ENCODE assay signal across 35 cellular contexts in genomic region chr6:93806409-93807270, GRCh38.
"Had no signal": no experiment of that assay in that cellular context is flagged by ENCODE, and none has a peak within 500 bp of the region (broad histone marks: within the 10 kb centered on the region; RNA-seq: fewer than 3 reads in every experiment).

No MANE protein-coding gene starts in this region.

- H3K4me1 Mint-ChIP-seq: activated CD4-positive, alpha-beta memory T cell treated with anti-CD3 and anti-CD28 coated beads, Interleukin-2, amount 10 ng/mL, durations not matched to agents 7 days and 5 days; activated CD4-positive, alpha-beta T cell treated with anti-CD3 and anti-CD28 coated beads, Interleukin-2, amount 10 ng/mL, durations not matched to agents 7 days and 5 days; activated naive CD4-positive, alpha-beta T cell treated with anti-CD3 and anti-CD28 coated beads, Interleukin-2, amount 10 ng/mL, durations not matched to agents 7 days and 5 days; activated naive CD8-positive, alpha-beta T cell treated with anti-CD3 and anti-CD28 coated beads, Interleukin-2, amount 10 ng/mL, durations not matched to agents 7 days and 5 days; central memory CD8-positive, alpha-beta T cell; T-helper 17 cell had no signal

- H3K36me3 ChIP-seq: brain microvascular endothelial cell, esophagus squamous epithelium, gastroesophageal sphincter, WERI-Rb-1 had no signal

- H3K4me3 Mint-ChIP-seq: activated CD4-positive, alpha-beta memory T cell treated with anti-CD3 and anti-CD28 coated beads, Interleukin-2, amount 10 ng/mL, durations not matched to agents 7 days and 5 days; activated CD4-positive, alpha-beta T cell treated with anti-CD3 and anti-CD28 coated beads, Interleukin-2, amount 10 ng/mL, durations not matched to agents 7 days and 5 days; activated naive CD4-positive, alpha-beta T cell treated with anti-CD3 and anti-CD28 coated beads, Interleukin-2, amount 10 ng/mL, durations not matched to agents 7 days and 5 days; activated naive CD8-positive, alpha-beta T cell treated with anti-CD3 and anti-CD28 coated beads, Interleukin-2, amount 10 ng/mL, durations not matched to agents 7 days and 5 days; activated T-cell treated with anti-CD3 and anti-CD28 coated beads, Interleukin-2, amount 50 U/mL, for 24 hours; activated T-cell treated with anti-CD3 and anti-CD28 coated beads, Interleukin-2, amount 50 U/mL, for 72 hours; central memory CD8-positive, alpha-beta T cell; effector memory CD8-positive, alpha-beta T cell; T-helper 17 cell; T-helper 2 cell treated with Interferon-gamma antibody and Interleukin-4, amounts not matched to agents 5 μg/mL and 100 μg/mL, for 36 hours had no signal

- DNase-seq: activated CD4-positive, alpha-beta memory T cell treated with anti-CD3 and anti-CD28 coated beads, Interleukin-2, amount 10 ng/mL, durations not matched to agents 7 days and 5 days; activated CD4-positive, alpha-beta T cell treated with anti-CD3 and anti-CD28 coated beads for 1 hour; activated CD4-positive, alpha-beta T cell treated with anti-CD3 and anti-CD28 coated beads for 4 hours; activated CD4-positive, alpha-beta T cell treated with anti-CD3 and anti-CD28 coated beads, Interleukin-2, amount 10 ng/mL, durations not matched to agents 7 days and 5 days; activated CD4-positive, alpha-beta T cell treated with anti-CD3 and anti-CD28 coated beads, Interleukin-2, amount 50 U/mL, for 4 hours; activated CD4-positive, CD25-positive, alpha-beta regulatory T cell; activated CD8-positive, alpha-beta memory T cell treated with anti-CD3 and anti-CD28 coated beads, Interleukin-2, amount 50 U/mL, for 48 hours; activated gamma-delta T cell; activated naive CD4-positive, alpha-beta T cell; activated naive CD4-positive, alpha-beta T cell treated with anti-CD3 and anti-CD28 coated beads, Interleukin-2, amount 10 ng/mL, durations not matched to agents 7 days and 5 days; activated naive CD8-positive, alpha-beta T cell treated with anti-CD3 and anti-CD28 coated beads, Interleukin-2, amount 10 ng/mL, durations not matched to agents 7 days and 5 days; activated T-cell treated with anti-CD3 and anti-CD28 coated beads for 4 hours; activated T-cell treated with anti-CD3 and anti-CD28 coated beads, Interleukin-2, amount 50 U/mL, for 24 hours; activated T-cell treated with anti-CD3 and anti-CD28 coated beads, Interleukin-2, amount 50 U/mL, for 72 hours; amniotic stem cell; anterior cingulate cortex; brain microvascular endothelial cell; cortex of kidney; dermis blood vessel endothelial cell; effector CD4-positive, alpha-beta T cell; effector memory CD8-positive, alpha-beta T cell; esophagus squamous epithelium; foreskin melanocyte; T-helper 1 cell; T-helper 17 cell; T1000; WERI-Rb-1 had no signal

- H3K36me3 Mint-ChIP-seq: activated naive CD4-positive, alpha-beta T cell treated with anti-CD3 and anti-CD28 coated beads, Interleukin-2, amount 10 ng/mL, durations not matched to agents 7 days and 5 days; activated naive CD4-positive, alpha-beta T cell treated with anti-CD3 and anti-CD28 coated beads, Interleukin-2, amount 50 U/mL, for 72 hours; activated naive CD8-positive, alpha-beta T cell treated with anti-CD3 and anti-CD28 coated beads, Interleukin-2, amount 10 ng/mL, durations not matched to agents 7 days and 5 days had no signal

- H3K27ac Mint-ChIP-seq: activated CD4-positive, alpha-beta memory T cell treated with anti-CD3 and anti-CD28 coated beads, Interleukin-2, amount 10 ng/mL, durations not matched to agents 7 days and 5 days; activated CD4-positive, alpha-beta T cell treated with anti-CD3 and anti-CD28 coated beads, Interleukin-2, amount 10 ng/mL, durations not matched to agents 7 days and 5 days; activated naive CD4-positive, alpha-beta T cell treated with anti-CD3 and anti-CD28 coated beads, Interleukin-2, amount 10 ng/mL, durations not matched to agents 7 days and 5 days; activated naive CD4-positive, alpha-beta T cell treated with anti-CD3 and anti-CD28 coated beads, Interleukin-2, amount 50 U/mL, for 72 hours; activated naive CD8-positive, alpha-beta T cell treated with anti-CD3 and anti-CD28 coated beads, Interleukin-2, amount 10 ng/mL, durations not matched to agents 7 days and 5 days; activated T-cell treated with anti-CD3 and anti-CD28 coated beads, Interleukin-2, amount 50 U/mL, for 24 hours; activated T-cell treated with anti-CD3 and anti-CD28 coated beads, Interleukin-2, amount 50 U/mL, for 72 hours; effector memory CD8-positive, alpha-beta T cell; T-helper 17 cell; T-helper 2 cell treated with Interferon-gamma antibody and Interleukin-4, amounts not matched to agents 5 μg/mL and 100 μg/mL, for 36 hours had no signal

- H3K4me1 ChIP-seq: esophagus squamous epithelium, gastroesophageal sphincter had no signal

- H3K4me3 ChIP-seq: esophagus squamous epithelium, gastroesophageal sphincter had no signal

- H3K27me3 ChIP-seq: brain microvascular endothelial cell, esophagus squamous epithelium, gastroesophageal sphincter had no signal

- H3K27me3 Mint-ChIP-seq: activated CD4-positive, alpha-beta memory T cell treated with anti-CD3 and anti-CD28 coated beads, Interleukin-2, amount 10 ng/mL, durations not matched to agents 7 days and 5 days; activated CD4-positive, alpha-beta T cell treated with anti-CD3 and anti-CD28 coated beads, Interleukin-2, amount 10 ng/mL, durations not matched to agents 7 days and 5 days; activated naive CD4-positive, alpha-beta T cell treated with anti-CD3 and anti-CD28 coated beads, Interleukin-2, amount 10 ng/mL, durations not matched to agents 7 days and 5 days; activated naive CD8-positive, alpha-beta T cell treated with anti-CD3 and anti-CD28 coated beads, Interleukin-2, amount 10 ng/mL, durations not matched to agents 7 days and 5 days; activated T-cell treated with anti-CD3 and anti-CD28 coated beads, Interleukin-2, amount 50 U/mL, for 24 hours; central memory CD8-positive, alpha-beta T cell; effector memory CD8-positive, alpha-beta T cell; T-helper 17 cell had no signal

- ATAC-seq: activated naive CD4-positive, alpha-beta T cell treated with anti-CD3 and anti-CD28 coated beads, Interleukin-2, amount 50 U/mL, for 72 hours; activated T-cell treated with anti-CD3 and anti-CD28 coated beads, Interleukin-2, amount 50 U/mL, for 72 hours; effector memory CD8-positive, alpha-beta T cell; gastroesophageal sphincter; T-helper 17 cell had no signal

- FAIRE-seq: astrocyte, bronchial epithelial cell, colon had no signal

- H3K27ac ChIP-seq: brain microvascular endothelial cell, epithelial cell of prostate, esophagus squamous epithelium, gastroesophageal sphincter, WERI-Rb-1 had no signal

- H3K9me3 Mint-ChIP-seq: activated CD4-positive, alpha-beta T cell treated with anti-CD3 and anti-CD28 coated beads, Interleukin-2, amount 10 ng/mL, durations not matched to agents 7 days and 5 days had no signal
